In genomic region chr13:114100446-114101320, GRCh38 we compare ENCODE assay signal across 9 cellular contexts. TPM values are rescaled to one million over a fixed set of nuclear protein-coding genes. Genes with fewer than 3 reads are reported as not detected.
A peak's percentile ranks its signal among the peaks of the same experiment; 100 is the strongest.
DNase-seq lines count a peak whose midpoint lies in the region; ATAC-seq lines count a peak whose summit lies in the region.
"Had no signal": no experiment of that assay in that cellular context is flagged by ENCODE, and none has a peak within 500 bp of the region (broad histone marks: within the 10 kb centered on the region; RNA-seq: fewer than 3 reads in every experiment).

No MANE protein-coding gene starts in this region.

- POLR2A ChIA-PET in activated naive CD8-positive, alpha-beta T cell treated with anti-CD3 and anti-CD28 coated beads, Interleukin-2, amount 10 ng/mL, durations not matched to agents 7 days and 5 days (lab: Charles Lee) = no interaction called here

- H3K4me1 ChIP-seq in subcutaneous abdominal adipose tissue (ENCODE audit: control insufficient read depth in 5 of 5, insufficient read depth in 5 of 5, low read length in 5 of 5) = peaks cover 0 to 53% (median 36%) of the 10 kb centered on the region in 5 donors

- H3K9me3 Mint-ChIP-seq in activated naive CD8-positive, alpha-beta T cell treated with anti-CD3 and anti-CD28 coated beads, Interleukin-2, amount 10 ng/mL, durations not matched to agents 7 days and 5 days = peaks cover 4% of the 10 kb centered on the region

- H3K27ac Mint-ChIP-seq in activated naive CD8-positive, alpha-beta T cell treated with anti-CD3 and anti-CD28 coated beads, Interleukin-2, amount 10 ng/mL, durations not matched to agents 7 days and 5 days = no peak overlapping the region

- H3K27ac ChIP-seq in subcutaneous abdominal adipose tissue (ENCODE audit: low read depth, low read length) = peak overlapping the region; percentile 77
- H3K27ac ChIP-seq: 22Rv1 had no signal

- H3K9me3 ChIP-seq in subcutaneous abdominal adipose tissue (ENCODE audit: control insufficient read depth in 5 of 5, low read length in 5 of 5) = no peaks in the 10 kb centered on the region

- peak overlapping the region in 1 of 5 donors; percentile 41 for H3K9ac ChIP-seq in subcutaneous abdominal adipose tissue (ENCODE audit: low read length in 5 of 5)

- DNase-seq in DMS153 treated with DMSO at 0.1 percent for 48 hours (lab: John Stamatoyannopoulos, UW; ENCODE audit: unreplicated experiment) (peak; percentile 13), DMS153 (lab: John Stamatoyannopoulos, UW) (no peak), left kidney (ENCODE audit: low read depth, low spot score) (peak; percentile 48), EL (no peak), HCEC 1CT (no peak)
- peak; percentile 27 for DNase-seq in activated naive CD8-positive, alpha-beta T cell treated with anti-CD3 and anti-CD28 coated beads, Interleukin-2, amount 10 ng/mL, durations not matched to agents 7 days and 5 days

- no peaks in the 10 kb centered on the region for H3K36me3 ChIP-seq in subcutaneous abdominal adipose tissue (ENCODE audit: control insufficient read depth in 5 of 5, insufficient read depth in 5 of 5, low read length in 5 of 5)

- no peaks in the 10 kb centered on the region for H3K27me3 ChIP-seq in subcutaneous abdominal adipose tissue (ENCODE audit: control insufficient read depth in 5 of 5, insufficient read depth in 4 of 5, low read length in 5 of 5)

- no peak overlapping the region for H3K4me3 ChIP-seq in subcutaneous abdominal adipose tissue (ENCODE audit: low read depth in 1 of 5, low read length in 5 of 5)

- peaks cover 12% of the 10 kb centered on the region for H3K36me3 Mint-ChIP-seq in activated naive CD8-positive, alpha-beta T cell treated with anti-CD3 and anti-CD28 coated beads, Interleukin-2, amount 10 ng/mL, durations not matched to agents 7 days and 5 days

- peaks cover 12% of the 10 kb centered on the region for H3K4me1 Mint-ChIP-seq in activated naive CD8-positive, alpha-beta T cell treated with anti-CD3 and anti-CD28 coated beads, Interleukin-2, amount 10 ng/mL, durations not matched to agents 7 days and 5 days

- H3K4me3 Mint-ChIP-seq in activated naive CD8-positive, alpha-beta T cell treated with anti-CD3 and anti-CD28 coated beads, Interleukin-2, amount 10 ng/mL, durations not matched to agents 7 days and 5 days = no peak overlapping the region

- no peak for ATAC-seq in activated naive CD8-positive, alpha-beta T cell treated with anti-CD3 and anti-CD28 coated beads, Interleukin-2, amount 10 ng/mL, durations not matched to agents 7 days and 5 days (ENCODE audit: low read depth)
- no peak for ATAC-seq in GM21786 (IDR thresholded peaks at IDR 0.05; ENCODE audit: unreplicated experiment)

- no peaks in the 10 kb centered on the region for H3K27me3 Mint-ChIP-seq in activated naive CD8-positive, alpha-beta T cell treated with anti-CD3 and anti-CD28 coated beads, Interleukin-2, amount 10 ng/mL, durations not matched to agents 7 days and 5 days

RNA-seq across cellular contexts. Expression of gene RASA3, which starts 31.7 kb away (rescaled TPM):
- 10 to 100 TPM; 65.6 to 73.9 TPM for total RNA-seq in activated naive CD8-positive, alpha-beta T cell treated with anti-CD3 and anti-CD28 coated beads, Interleukin-2, amount 10 ng/mL, durations not matched to agents 7 days and 5 days

Comparison
In these comparisons a context has a peak if more than half of its experiments do, and no peak if none do; other contexts are left out.
1. DNase-seq: peak in DMS153 treated with DMSO at 0.1 percent for 48 hours (single experiment), activated naive CD8-positive, alpha-beta T cell treated with anti-CD3 and anti-CD28 coated beads, Interleukin-2, amount 10 ng/mL, durations not matched to agents 7 days and 5 days (single experiment) and left kidney (single experiment); none in DMS153 (single experiment), EL (single experiment) and HCEC 1CT (single experiment).